In the genomic region with DNA sequence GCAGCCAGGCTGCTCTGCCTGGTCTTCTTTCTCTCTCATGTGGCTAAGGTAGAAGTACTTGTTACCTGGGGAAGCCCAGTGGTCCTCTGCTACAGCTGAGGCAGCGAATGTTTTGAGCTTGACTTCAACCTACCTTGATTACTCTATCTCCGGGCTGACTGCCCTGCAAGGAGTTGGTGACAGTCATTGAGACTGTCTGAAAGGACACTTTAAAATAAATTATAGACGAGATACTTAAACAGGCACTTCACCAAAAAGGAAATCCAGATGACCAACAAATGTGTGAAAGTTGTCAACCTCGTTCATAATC, we compare ENCODE assay signal across 8 cellular contexts. TPM values are rescaled to one million over a fixed set of nuclear protein-coding genes. Genes with fewer than 3 reads are reported as not detected.
DNase-seq lines count a peak whose midpoint lies in the region; ATAC-seq, FAIRE-seq and TF ChIP-seq lines count a peak whose summit lies in the region.

No MANE protein-coding gene starts in this region.

- DNase-seq in DND-41 (no peak), chondrocyte (ENCODE audit: low spot score) (no peak), neural crest cell (ENCODE audit: low read depth, low spot score) (no peak), NCI-H2081 treated with DMSO at 0.1 percent for 48 hours (lab: John Stamatoyannopoulos, UW) (no peak), NCI-H82 treated with DMSO at 0.1 percent for 48 hours (lab: John Stamatoyannopoulos, UW; ENCODE audit: unreplicated experiment) (no peak), HPDE6-E6E7 (ENCODE audit: extremely low spot score) (no peak), GM12892 (ENCODE audit: insufficient read length) (no peak)

- H3K9me3 Mint-ChIP-seq in chondrocyte (ENCODE audit: low read depth): peaks cover 5% of the 10 kb centered on the region
- no peaks in the 10 kb centered on the region for H3K9me3 Mint-ChIP-seq in neural crest cell

- peak overlapping the region; percentile 85 for H3K27ac ChIP-seq in DND-41 (ENCODE audit: low read length)

- H3K27ac Mint-ChIP-seq in chondrocyte (ENCODE audit: unreplicated experiment) (no peak overlapping the region), neural crest cell (ENCODE audit: unreplicated experiment) (no peak overlapping the region)

- H3K27me3 Mint-ChIP-seq in chondrocyte (ENCODE audit: low read depth): no peaks in the 10 kb centered on the region
- H3K27me3 Mint-ChIP-seq in neural crest cell (ENCODE audit: low read depth): peaks cover 11% of the 10 kb centered on the region

- H2AFZ ChIP-seq in DND-41 (ENCODE audit: low read depth, low read length): peak overlapping the region; percentile 74

- no peaks in the 10 kb centered on the region for H4K20me1 ChIP-seq in DND-41 (ENCODE audit: insufficient read depth, low read length)

- peak overlapping the region; percentile 81 for H3K9ac ChIP-seq in DND-41 (ENCODE audit: low read depth, low read length)

- FAIRE-seq in GM12892 (lab: Jason Lieb, UNC): no peak

- ATAC-seq in DND-41 (ENCODE audit: insufficient read depth, low read depth) (no peak), HG03457 (IDR thresholded peaks at IDR 0.05; ENCODE audit: unreplicated experiment) (peak; percentile 43)

- peak overlapping the region; percentile 65 for H3K4me2 ChIP-seq in DND-41 (ENCODE audit: insufficient read depth, low read length)

- peak overlapping the region; percentile 4 to 79; a peak in 3 of 4 replicates for H3K4me3 ChIP-seq in DND-41 (ENCODE audit: low read depth in 1 of 2, low read length in 2 of 2)

- TF ChIP-seq POLR2A in GM12892 (IDR thresholded peaks at IDR 0.05; ENCODE audit: low read depth, low read length): no peak

- no peaks in the 10 kb centered on the region for H3K9me3 ChIP-seq in DND-41 (ENCODE audit: insufficient read depth, low read length, severe bottlenecking)

- no peak for TF ChIP-seq CTCF in DND-41 (IDR thresholded peaks at IDR 0.05; ENCODE audit: borderline replicate concordance, extremely low read depth, low read length, poor library complexity, severe bottlenecking)
- no peak for TF ChIP-seq CTCF in chondrocyte (IDR thresholded peaks at IDR 0.05)
- no peak for TF ChIP-seq CTCF in neural crest cell (conservative IDR thresholded peaks at IDR 0.05)

- H3K36me3 Mint-ChIP-seq in chondrocyte (ENCODE audit: low read depth) (no peaks in the 10 kb centered on the region), neural crest cell (ENCODE audit: low read depth) (no peaks in the 10 kb centered on the region)

- peaks cover 30% of the 10 kb centered on the region for H3K4me1 ChIP-seq in DND-41 (ENCODE audit: insufficient read depth, low read length)

- peaks cover 5% of the 10 kb centered on the region for H3K27me3 ChIP-seq in DND-41 (ENCODE audit: insufficient read depth, low read length, poor library complexity)

- peaks cover 33% of the 10 kb centered on the region for H3K36me3 ChIP-seq in DND-41 (ENCODE audit: insufficient read depth, low read length)

- H3K4me3 Mint-ChIP-seq in chondrocyte (ENCODE audit: unreplicated experiment) (peak overlapping the region; percentile 83), neural crest cell (peak overlapping the region; percentile 95)

- peaks cover 34% of the 10 kb centered on the region for H3K79me2 ChIP-seq in DND-41 (ENCODE audit: insufficient read depth, low read length)

- peaks cover 18% of the 10 kb centered on the region for H3K4me1 Mint-ChIP-seq in chondrocyte (ENCODE audit: low read depth)
- peaks cover 18% of the 10 kb centered on the region for H3K4me1 Mint-ChIP-seq in neural crest cell

RNA-seq across cellular contexts. Expression of a gene that starts 0.5 kb away (rescaled TPM):
- total RNA-seq in chondrocyte (7.3 to 10.6 TPM (median 9.9 TPM) in 3 replicates), neural crest cell (80.6 and 85.9 TPM in 2 replicates)
- polyA plus RNA-seq in GM12892 (2012; ENCODE audit: missing spikeins): 13.8 TPM
